Comparison of ENCODE assay signal across 1 cellular context in genomic region chr11:86606849-86607481, GRCh38.
TF ChIP-seq lines count a peak whose summit lies in the region.

No MANE protein-coding gene starts in this region.

TF ChIP-seq in HCT116, 20 proteins besides CTCF, POLR2A, EP300 and RAD21 (continued from another document):
- TF ChIP-seq SRF (IDR thresholded peaks at IDR 0.05; ENCODE audit: low read depth) (no peak), ZNF274 (IDR thresholded peaks at IDR 0.05; ENCODE audit: low read depth, low read length) (no peak), MAX (IDR thresholded peaks at IDR 0.05) (no peak), TCF7L2 (IDR thresholded peaks at IDR 0.05; ENCODE audit: borderline replicate concordance, extremely low read depth, insufficient read depth, insufficient read length) (no peak), EZH2 (IDR thresholded peaks at IDR 0.05) (no peak), ATF3 (IDR thresholded peaks at IDR 0.05) (no peak), REST (IDR thresholded peaks at IDR 0.05; ENCODE audit: low read depth) (no peak), SIN3A (IDR thresholded peaks at IDR 0.05; ENCODE audit: low read depth) (no peak), ELF1 (IDR thresholded peaks at IDR 0.05; ENCODE audit: borderline replicate concordance, low read depth) (no peak), CEBPB (IDR thresholded peaks at IDR 0.05; ENCODE audit: low read depth) (no peak), SP1 (IDR thresholded peaks at IDR 0.05; ENCODE audit: low read depth) (no peak), EZH2phosphoT487 (IDR thresholded peaks at IDR 0.05; ENCODE audit: borderline replicate concordance) (no peak), ZFX (IDR thresholded peaks at IDR 0.05) (no peak), FOSL1 (IDR thresholded peaks at IDR 0.05; ENCODE audit: low read depth) (no peak), EGR1 (IDR thresholded peaks at IDR 0.05; ENCODE audit: low read depth) (no peak), CBX3 (IDR thresholded peaks at IDR 0.05; ENCODE audit: low read depth) (no peak), ZBTB33 (IDR thresholded peaks at IDR 0.05; ENCODE audit: extremely low read depth, insufficient replicate concordance, low read length) (no peak), YY1 (IDR thresholded peaks at IDR 0.05; ENCODE audit: extremely low read depth, insufficient replicate concordance, low read depth, low read length) (no peak)
TF ChIP-seq in HCT116: peak in this region for 0.
